ENCODE assay signal across 1 cellular context in genomic region chr9:113011911-113012381, GRCh38.
A peak's percentile ranks its signal among the peaks of the same experiment; 100 is the strongest.
TF ChIP-seq lines count a peak whose summit lies in the region.

ZNF883 (minus strand) TSS chr9:113012192.

TF ChIP-seq in WTC11, 78 proteins besides CTCF, POLR2A, EP300 and RAD21 (continued from another document):
- TF ChIP-seq PRDM15 (CRISPR knock-in tag; IDR thresholded peaks at IDR 0.05) (no peak), ZBTB43 (CRISPR knock-in tag; IDR thresholded peaks at IDR 0.05) (no peak), FOXK1 (CRISPR knock-in tag; IDR thresholded peaks at IDR 0.05) (peak; percentile 75), PREB (CRISPR knock-in tag; IDR thresholded peaks at IDR 0.05; ENCODE audit: borderline replicate concordance) (no peak), KAT7 (CRISPR knock-in tag; IDR thresholded peaks at IDR 0.05; ENCODE audit: borderline replicate concordance) (no peak), GRHL2 (CRISPR knock-in tag; IDR thresholded peaks at IDR 0.05; ENCODE audit: insufficient replicate concordance, severe bottlenecking) (no peak), USF1 (CRISPR knock-in tag; IDR thresholded peaks at IDR 0.05) (peak; percentile 41; the same call in 1 of the 2 replicates), ZNF671 (CRISPR knock-in tag; IDR thresholded peaks at IDR 0.05) (no peak), TP53 (CRISPR knock-in tag; IDR thresholded peaks at IDR 0.05) (no peak)
